Comparison of ENCODE assay signal across 9 cellular contexts in the genomic region with DNA sequence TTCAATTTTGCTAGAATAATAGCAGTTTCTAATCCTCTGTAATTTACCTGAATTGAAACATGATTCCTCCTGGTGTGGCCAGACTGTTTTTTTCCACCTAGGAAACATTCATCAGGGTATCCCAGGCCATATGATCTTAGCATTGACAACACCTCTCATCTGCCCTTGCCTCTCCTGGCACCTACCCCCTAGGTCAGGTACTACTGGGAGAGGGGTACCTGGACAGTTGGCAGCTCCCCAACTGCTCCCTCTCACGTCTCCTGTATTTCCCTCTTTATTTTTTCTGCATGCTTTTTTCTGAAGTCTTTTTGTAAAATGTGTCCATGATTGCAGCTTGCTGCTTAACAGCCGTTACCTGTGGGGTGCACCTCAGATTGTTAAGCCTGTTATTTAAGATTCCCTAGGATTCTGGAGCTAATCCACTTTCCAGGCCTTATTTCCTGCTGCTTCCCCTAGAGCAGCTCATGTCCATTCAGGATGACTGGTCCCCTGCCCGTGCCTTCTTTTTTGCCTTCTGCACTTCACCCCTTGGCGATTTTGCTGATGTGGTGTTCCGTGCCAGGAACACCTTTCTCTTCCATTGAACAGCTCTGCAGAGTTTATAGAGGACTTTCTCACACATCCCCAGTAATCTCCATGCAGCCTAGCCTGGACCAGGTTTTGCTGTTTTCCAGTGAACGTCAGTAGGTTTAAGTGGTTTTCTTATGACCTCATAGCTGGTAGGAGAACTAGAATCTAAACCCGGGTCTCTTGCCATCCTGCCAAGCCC. TPM values are rescaled to one million over a fixed set of nuclear protein-coding genes. Genes with fewer than 3 reads are reported as not detected.
DNase-seq lines count a peak whose midpoint lies in the region; ATAC-seq and TF ChIP-seq lines count a peak whose summit lies in the region.
"Had no signal": no experiment of that assay in that cellular context is flagged by ENCODE, and none has a peak within 500 bp of the region (broad histone marks: within the 10 kb centered on the region; RNA-seq: fewer than 3 reads in every experiment).

No MANE protein-coding gene starts in this region.

- H3K27me3 Mint-ChIP-seq in T-helper 17 cell, result no peaks in the 10 kb centered on the region

- TF ChIP-seq CTCF in left ventricle myocardium inferior (IDR thresholded peaks at IDR 0.05; ENCODE audit: borderline replicate concordance), result no peak

- no peak overlapping the region for H3K27ac ChIP-seq in left ventricle myocardium inferior (replicated peaks)
- H3K27ac ChIP-seq in iPS-18a (ENCODE audit: low read length), result no peak overlapping the region

- peaks cover 39% of the 10 kb centered on the region for H3K4me1 Mint-ChIP-seq in T-helper 17 cell

- peak overlapping the region; percentile 77 for H3K27ac Mint-ChIP-seq in T-helper 17 cell

- H3K4me3 ChIP-seq in left ventricle myocardium inferior, result no peak overlapping the region
- H3K4me3 ChIP-seq in iPS-18a (ENCODE audit: low read length), result peak overlapping the region; percentile 38

- ATAC-seq in left cardiac atrium, result peak; percentile 24 to 50
- no peak for ATAC-seq in T-helper 17 cell
- no peak for ATAC-seq in GM19351 (IDR thresholded peaks at IDR 0.05; ENCODE audit: unreplicated experiment)
- ATAC-seq in HG03521 (IDR thresholded peaks at IDR 0.05; ENCODE audit: unreplicated experiment), result no peak
- no peak for ATAC-seq in HG03280 (IDR thresholded peaks at IDR 0.05; ENCODE audit: unreplicated experiment)

- H3K27me3 ChIP-seq in left ventricle myocardium inferior (ENCODE audit: low read depth) (no peaks in the 10 kb centered on the region), iPS-18a (ENCODE audit: control insufficient read depth, insufficient read depth, low read length) (no peaks in the 10 kb centered on the region)

- H3K9me3 ChIP-seq in left ventricle myocardium inferior (replicated peaks) (no peaks in the 10 kb centered on the region), T-helper 17 cell (ENCODE audit: control insufficient read depth, low read length, poor library complexity, severe bottlenecking) (no peaks in the 10 kb centered on the region), iPS-18a (ENCODE audit: control insufficient read depth, low read depth, low read length) (no peaks in the 10 kb centered on the region)

- no peak overlapping the region for H3K4me3 Mint-ChIP-seq in T-helper 17 cell

- H3K9ac ChIP-seq in iPS-18a (ENCODE audit: low read length), result no peak overlapping the region

- DNase-seq in left cardiac atrium (no peak), left ventricle myocardium inferior (no peak), T-helper 17 cell (no peak), NCI-H187 treated with DMSO at 0.1 percent for 48 hours (lab: John Stamatoyannopoulos, UW) (no peak)
- DNase-seq: NCI-H345 had no signal

- H3K36me3 Mint-ChIP-seq in T-helper 17 cell (ENCODE audit: low read depth), result peaks cover 4% of the 10 kb centered on the region

- peaks cover 20% of the 10 kb centered on the region for H3K4me1 ChIP-seq in left ventricle myocardium inferior
- peaks cover 8% of the 10 kb centered on the region for H3K4me1 ChIP-seq in iPS-18a (ENCODE audit: control insufficient read depth, low read depth, low read length)

- intact Hi-C loops in left cardiac atrium (cut with DNase I) (no loop called here), left ventricle myocardium inferior (cut with micrococcal nuclease) (no loop called here)

- H3K36me3 ChIP-seq in left ventricle myocardium inferior (no peaks in the 10 kb centered on the region), iPS-18a (ENCODE audit: control insufficient read depth, low read depth, low read length) (no peaks in the 10 kb centered on the region)

RNA-seq across cellular contexts. Expression of gene SNX30, which starts 33.6 kb away (rescaled TPM):
- total RNA-seq in left cardiac atrium (1 to 10 TPM; 4.6 to 5.1 TPM), left ventricle myocardium inferior (3.2 TPM), T-helper 17 cell (1 to 10 TPM; 7.7 to 9.3 TPM)

Comparison
In these comparisons a context has a peak if more than half of its experiments do, and no peak if none do; other contexts are left out.
1. ATAC-seq: peak in left cardiac atrium (2 of 2); none in T-helper 17 cell (single experiment), GM19351 (single experiment), HG03521 (single experiment) and HG03280 (single experiment).